ENCODE assay signal across 1 cellular context in genomic region chr3:46996689-46997452, GRCh38.
TF ChIP-seq lines count a peak whose summit lies in the region.

No MANE protein-coding gene starts in this region.

TF ChIP-seq in HepG2, 621 proteins besides CTCF, POLR2A, EP300 and RAD21:
- TF ChIP-seq RNF2 (conservative IDR thresholded peaks at IDR 0.05; ENCODE audit: low read depth) = no peak
- TF ChIP-seq ZNF513 (CRISPR knock-in tag; conservative IDR thresholded peaks at IDR 0.05) = no peak
- no peak for TF ChIP-seq ZMYM2 (CRISPR knock-in tag; IDR thresholded peaks at IDR 0.05)
- no peak for TF ChIP-seq USF2 (IDR thresholded peaks at IDR 0.05; ENCODE audit: low read depth, low read length)
- TF ChIP-seq USF2 (CRISPR knock-in tag; IDR thresholded peaks at IDR 0.05; ENCODE audit: borderline replicate concordance) = no peak
- no peak for TF ChIP-seq ZNF10 (CRISPR knock-in tag; IDR thresholded peaks at IDR 0.05; ENCODE audit: borderline replicate concordance, low read depth)
- no peak for TF ChIP-seq ZNF557 (CRISPR knock-in tag; IDR thresholded peaks at IDR 0.05)
- no peak for TF ChIP-seq HNRNPUL1 (IDR thresholded peaks at IDR 0.05; ENCODE audit: low read depth, low read length)
- TF ChIP-seq DMTF1 (CRISPR knock-in tag; IDR thresholded peaks at IDR 0.05) = no peak
- no peak for TF ChIP-seq ZBTB1 (CRISPR knock-in tag; IDR thresholded peaks at IDR 0.05; ENCODE audit: borderline replicate concordance)
- TF ChIP-seq HOXA5 (CRISPR knock-in tag; IDR thresholded peaks at IDR 0.05) = no peak
- TF ChIP-seq ZNF572 (CRISPR knock-in tag; IDR thresholded peaks at IDR 0.05) = no peak
- TF ChIP-seq ZNF121 (CRISPR knock-in tag; IDR thresholded peaks at IDR 0.05) = no peak
- no peak for TF ChIP-seq ZNF264 (CRISPR knock-in tag; IDR thresholded peaks at IDR 0.05)
- no peak for TF ChIP-seq GMEB1 (CRISPR knock-in tag; IDR thresholded peaks at IDR 0.05; ENCODE audit: borderline replicate concordance)
- no peak for TF ChIP-seq MTA1 (CRISPR knock-in tag; IDR thresholded peaks at IDR 0.05; ENCODE audit: borderline replicate concordance)
